In genomic region chr17:72456026-72456569, GRCh38 we compare ENCODE assay signal across 12 cellular contexts.
DNase-seq lines count a peak whose midpoint lies in the region; TF ChIP-seq lines count a peak whose summit lies in the region.
"Had no signal": no experiment of that assay in that cellular context is flagged by ENCODE, and none has a peak within 500 bp of the region (broad histone marks: within the 10 kb centered on the region; RNA-seq: fewer than 3 reads in every experiment).

No MANE protein-coding gene starts in this region.

- TF ChIP-seq CTCF in epithelial cell of proximal tubule (conservative IDR thresholded peaks at IDR 0.05; ENCODE audit: low read depth, low read length) (no peak), suprapubic skin (IDR thresholded peaks at IDR 0.05) (no peak)

- H3K27ac ChIP-seq in BLaER1 (no peak overlapping the region), muscle layer of duodenum (ENCODE audit: low read length) (peak overlapping the region; percentile 60), suprapubic skin (no peak overlapping the region)
- H3K27ac ChIP-seq in effector memory CD4-positive, alpha-beta T cell (ENCODE audit: insufficient read depth, low read length, poor library complexity, severe bottlenecking): no peak overlapping the region
- H3K27ac ChIP-seq: SJCRH30 had no signal

- peak overlapping the region; percentile 31; the same call in 1 of the 2 replicates for H3K4me2 ChIP-seq in BLaER1

- no peak overlapping the region for H3K4me3 ChIP-seq in BLaER1
- H3K4me3 ChIP-seq in epithelial cell of proximal tubule (ENCODE audit: low read depth, low read length): no peak overlapping the region
- no peak overlapping the region for H3K4me3 ChIP-seq in muscle layer of duodenum (ENCODE audit: low read depth in 1 of 2, low read length in 2 of 2)
- H3K4me3 ChIP-seq in effector memory CD4-positive, alpha-beta T cell (ENCODE audit: insufficient read depth, low read depth, low read length, poor library complexity, severe bottlenecking): no peak overlapping the region
- no peak overlapping the region for H3K4me3 ChIP-seq in suprapubic skin
- H3K4me3 ChIP-seq: SJCRH30 had no signal

- H3K36me3 ChIP-seq in BLaER1 (no peaks in the 10 kb centered on the region), muscle layer of duodenum (ENCODE audit: control insufficient read depth in 1 of 2, insufficient read depth in 2 of 2, low read length in 2 of 2) (no peaks in the 10 kb centered on the region), suprapubic skin (no peaks in the 10 kb centered on the region)
- H3K36me3 ChIP-seq in effector memory CD4-positive, alpha-beta T cell (ENCODE audit: control insufficient read depth, insufficient read depth, low read length): no peaks in the 10 kb centered on the region
- H3K36me3 ChIP-seq: SJCRH30 had no signal

- no peaks in the 10 kb centered on the region for H3K27me3 ChIP-seq in BLaER1
- H3K27me3 ChIP-seq in muscle layer of duodenum (ENCODE audit: low read depth, low read length): no peaks in the 10 kb centered on the region
- no peaks in the 10 kb centered on the region for H3K27me3 ChIP-seq in effector memory CD4-positive, alpha-beta T cell (replicated peaks; ENCODE audit: control insufficient read depth, insufficient read depth, low read length, poor library complexity, severe bottlenecking)
- H3K27me3 ChIP-seq in suprapubic skin: no peaks in the 10 kb centered on the region
- H3K27me3 ChIP-seq: SJCRH30 had no signal

- H3K9me3 ChIP-seq in BLaER1 (no peaks in the 10 kb centered on the region), muscle layer of duodenum (ENCODE audit: control insufficient read depth in 1 of 2, low read length in 2 of 2) (no peaks in the 10 kb centered on the region), suprapubic skin (no peaks in the 10 kb centered on the region)
- H3K9me3 ChIP-seq in effector memory CD4-positive, alpha-beta T cell (ENCODE audit: control insufficient read depth, low read length): no peaks in the 10 kb centered on the region
- H3K9me3 ChIP-seq: SJCRH30 had no signal

- DNase-seq in NCI-H226 (peak; percentile 30), epithelial cell of proximal tubule (ENCODE audit: low read depth) (peak; percentile 45), cerebellar nuclear complex (lab: John Stamatoyannopoulos, UW) (no peak), suprapubic skin (ENCODE audit: low spot score in 2 of 2) (no peak), anterior cingulate cortex (lab: John Stamatoyannopoulos, UW) (no peak)
- DNase-seq in effector memory CD4-positive, alpha-beta T cell: no peak
- DNase-seq: activated naive CD4-positive, alpha-beta T cell; KBM-7; stimulated activated naive B cell treated with anti-CD40 and anti-IgM and Interleukin-4, amounts not matched to agents 10 μg/mL and 1 μg/mL and 100 μg/mL, for 72 hours had no signal

- no peaks in the 10 kb centered on the region for H4K20me1 ChIP-seq in BLaER1

- H3K9ac ChIP-seq in BLaER1: no peak overlapping the region

- WGBS in suprapubic skin: 55% methylated on average over 6 of the region's 6 CpGs

- no peak for TF ChIP-seq EP300 in suprapubic skin (IDR thresholded peaks at IDR 0.05)

- H3K4me1 ChIP-seq in BLaER1: peaks cover 9% of the 10 kb centered on the region
- H3K4me1 ChIP-seq in muscle layer of duodenum (ENCODE audit: control insufficient read depth in 1 of 2, insufficient read depth in 2 of 2, low read length in 2 of 2): peaks cover 0 to 5% of the 10 kb centered on the region in 2 donors
- no peaks in the 10 kb centered on the region for H3K4me1 ChIP-seq in effector memory CD4-positive, alpha-beta T cell (ENCODE audit: control insufficient read depth, insufficient read depth, low read length, poor library complexity, severe bottlenecking)
- H3K4me1 ChIP-seq in suprapubic skin: no peaks in the 10 kb centered on the region

- TF ChIP-seq POLR2A in suprapubic skin (IDR thresholded peaks at IDR 0.05): no peak

Comparison
In these comparisons a context has a peak if more than half of its experiments do, and no peak if none do; other contexts are left out.
1. DNase-seq: peak in NCI-H226 (single experiment) and epithelial cell of proximal tubule (single experiment); none in cerebellar nuclear complex (0 of 2), effector memory CD4-positive, alpha-beta T cell (0 of 3), suprapubic skin (0 of 2) and anterior cingulate cortex (0 of 58).